Comparison of ENCODE assay signal across 31 cellular contexts in the genomic region with DNA sequence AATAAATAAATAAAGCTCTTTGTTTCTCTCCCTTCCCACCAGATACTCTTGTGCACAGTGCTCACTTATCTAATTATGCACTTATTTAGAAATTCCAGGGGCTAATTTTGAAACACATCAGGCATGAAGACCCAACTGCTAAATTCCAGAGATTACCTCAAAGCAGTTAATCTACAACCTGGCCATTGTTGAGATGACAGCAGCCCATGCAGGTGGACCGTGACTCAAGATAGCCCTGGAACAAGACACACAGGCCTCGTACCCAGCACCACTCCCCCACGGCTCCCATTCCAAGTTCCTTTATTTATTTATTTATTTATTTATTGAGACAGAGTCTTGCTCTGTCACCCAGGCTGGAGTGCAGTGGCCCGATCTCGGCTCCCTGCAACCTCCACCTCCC.
"Had no signal": no experiment of that assay in that cellular context is flagged by ENCODE, and none has a peak within 500 bp of the region (broad histone marks: within the 10 kb centered on the region; RNA-seq: fewer than 3 reads in every experiment).

No MANE protein-coding gene starts in this region.

- H3K4me2 ChIP-seq: neural progenitor cell had no signal

- H3K4me1 Mint-ChIP-seq: immature natural killer cell, mesothelial cell of epicardium, naive B cell, natural killer cell, nephron progenitor cell, neural progenitor cell had no signal

- H3K27me3 ChIP-seq: left lung, neural progenitor cell, neutrophil, ovary, suprapubic skin, tibial artery, vagina had no signal

- H3K4me1 ChIP-seq: left lung, lower lobe of right lung, neural progenitor cell, suprapubic skin, vagina had no signal

- H3K27ac Mint-ChIP-seq: immature natural killer cell; mesothelial cell of epicardium; natural killer cell; nephron progenitor cell; neural progenitor cell; progenitor cell of endocrine pancreas; stimulated activated naive CD8-positive, alpha-beta T cell treated with anti-CD3 and anti-CD28 coated beads, Interleukin-15, Interleukin-2, amounts not matched to agents 100 ng/mL and 50 ng/mL, for 24 hours; type B pancreatic cell had no signal

- H3K36me3 Mint-ChIP-seq: natural killer cell had no signal

- ATAC-seq: left cardiac atrium, left lung, lower lobe of right lung, natural killer cell, right cardiac atrium, sciatic nerve had no signal

- H3K9ac ChIP-seq: neural progenitor cell had no signal

- H3K36me3 ChIP-seq: neutrophil, ovary, thoracic aorta had no signal

- H3K4me3 ChIP-seq: left lung, lower lobe of right lung, neural progenitor cell, ovary, skin epidermis, suprapubic skin, thoracic aorta, tibial artery, vagina had no signal

- H3K27me3 Mint-ChIP-seq: naive B cell; progenitor cell of endocrine pancreas; stimulated activated naive CD8-positive, alpha-beta T cell treated with anti-CD3 and anti-CD28 coated beads, Interleukin-15, Interleukin-2, amounts not matched to agents 100 ng/mL and 50 ng/mL, for 24 hours; type B pancreatic cell had no signal

- H3K4me3 Mint-ChIP-seq: immature natural killer cell; mesothelial cell of epicardium; naive B cell; natural killer cell; nephron progenitor cell; neural progenitor cell; stimulated activated naive CD8-positive, alpha-beta T cell treated with anti-CD3 and anti-CD28 coated beads, Interleukin-15, Interleukin-2, amounts not matched to agents 100 ng/mL and 50 ng/mL, for 24 hours; type B pancreatic cell had no signal

- DNase-seq: hypothalamus; immature natural killer cell; kidney; left cardiac atrium; left lung; lower lobe of right lung; mammary epithelial cell; mesenchymal stem cell; naive B cell; natural killer cell; nephron progenitor cell; ovary; retina; right cardiac atrium; stimulated activated CD4-positive, alpha-beta T cell treated with anti-CD3 and anti-CD28 coated beads, Interleukin-12 subunit alpha, Interleukin-12 subunit beta, amount 100 ng/mL, for 4 hours; stimulated activated CD4-positive, alpha-beta T cell treated with anti-CD3 and anti-CD28 coated beads, Interleukin-15, amount 100 ng/mL, for 24 hours; stimulated activated CD4-positive, alpha-beta T cell treated with anti-CD3 and anti-CD28 coated beads, Interleukin-2, amount 100 ng/mL, for 24 hours; stimulated activated CD4-positive, alpha-beta T cell treated with anti-CD3 and anti-CD28 coated beads, Interleukin-4, amount 100 ng/mL, for 1 hour; stimulated activated naive CD4-positive, alpha-beta T cell; tibial artery had no signal

- H2AFZ ChIP-seq: neural progenitor cell had no signal

- H3K9me3 Mint-ChIP-seq: immature natural killer cell; mesothelial cell of epicardium; naive B cell; natural killer cell; nephron progenitor cell; neural progenitor cell; stimulated activated naive CD8-positive, alpha-beta T cell treated with anti-CD3 and anti-CD28 coated beads, Interleukin-15, Interleukin-2, amounts not matched to agents 100 ng/mL and 50 ng/mL, for 24 hours; type B pancreatic cell had no signal

- H3K9me3 ChIP-seq: left lung, lower lobe of right lung, neutrophil, ovary, suprapubic skin, thoracic aorta, tibial artery, vagina had no signal

- H3K27ac ChIP-seq: left lung, lower lobe of right lung, neural progenitor cell, neutrophil, ovary, skin epidermis, suprapubic skin, thoracic aorta, tibial artery, vagina had no signal
